ENCODE assay signal across 17 cellular contexts in genomic region chr7:885261-885892, GRCh38.
"Had no signal": no experiment of that assay in that cellular context is flagged by ENCODE, and none has a peak within 500 bp of the region (broad histone marks: within the 10 kb centered on the region; RNA-seq: fewer than 3 reads in every experiment).

No MANE protein-coding gene starts in this region.

- H3K27ac ChIP-seq: breast epithelium, left lung, uterus had no signal

- ATAC-seq: activated CD4-positive, CD25-positive, alpha-beta regulatory T cell treated with anti-CD3 and anti-CD28 coated beads, Interleukin-2, amount 50 U/mL, for 24 hours; left lung had no signal

- H3K4me3 ChIP-seq: breast epithelium, dorsolateral prefrontal cortex, left lung, prostate gland, stomach, uterus had no signal

- H3K36me3 ChIP-seq: breast epithelium, uterus had no signal

- H3K9me3 ChIP-seq: breast epithelium, esophagus squamous epithelium, left lung, prostate gland, stomach, uterus had no signal

- DNase-seq: activated CD4-positive, alpha-beta T cell treated with anti-CD3 and anti-CD28 coated beads, Interleukin-2, amount 50 U/mL, for 4 hours; activated gamma-delta T cell; activated naive CD8-positive, alpha-beta T cell treated with anti-CD3 and anti-CD28 coated beads for 36 hours; activated T-cell treated with anti-CD3 and anti-CD28 coated beads, Interleukin-2, amount 50 U/mL, for 48 hours; anterior cingulate cortex; esophagus squamous epithelium; foreskin fibroblast; stimulated activated CD4-positive, alpha-beta T cell treated with anti-CD3 and anti-CD28 coated beads, Interleukin-4, amount 100 ng/mL, for 1 hour; stimulated activated CD8-positive, alpha-beta memory T cell treated with anti-CD3 and anti-CD28 coated beads, Interleukin-4, amount 100 ng/mL, for 48 hours; stomach; T-helper 2 cell; uterus had no signal

- H3K27me3 ChIP-seq: breast epithelium, dorsolateral prefrontal cortex, esophagus squamous epithelium, left lung, stomach, uterus had no signal
